In the genomic region with DNA sequence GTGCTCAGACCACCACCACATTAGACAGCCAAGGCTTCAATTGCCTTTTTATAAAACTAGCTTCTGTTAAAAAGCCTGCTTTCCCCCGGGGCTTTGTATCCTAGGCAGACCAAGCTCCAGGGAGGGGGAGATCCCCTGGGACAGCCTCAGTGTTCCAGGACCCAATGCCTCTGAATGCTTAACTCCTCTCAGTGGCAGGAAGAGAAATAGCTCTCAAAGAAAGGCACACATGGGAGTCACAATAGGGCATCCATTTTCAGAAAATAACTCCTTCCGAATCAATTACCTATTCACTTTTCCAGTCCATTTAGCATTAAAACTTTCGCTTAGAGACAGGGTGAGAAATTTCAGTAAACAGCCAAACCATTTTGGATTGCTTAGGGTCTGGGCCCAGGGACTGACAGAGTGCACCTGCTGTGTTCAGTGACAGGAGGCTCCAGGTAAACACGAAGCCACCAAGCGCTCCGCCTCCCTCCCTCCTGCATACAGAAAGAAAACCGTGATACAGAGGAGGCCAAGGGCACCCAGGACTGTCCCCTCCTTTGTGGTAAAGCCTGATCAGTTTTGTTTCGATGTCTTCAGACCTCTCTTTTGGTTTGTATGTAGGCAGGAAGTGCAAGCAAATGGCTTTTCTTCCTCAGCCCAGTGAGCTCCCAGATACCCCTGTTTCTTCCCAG, we compare ENCODE assay signal across 13 cellular contexts.
DNase-seq lines count a peak whose midpoint lies in the region; ATAC-seq lines count a peak whose summit lies in the region.
"Had no signal": no experiment of that assay in that cellular context is flagged by ENCODE, and none has a peak within 500 bp of the region (broad histone marks: within the 10 kb centered on the region; RNA-seq: fewer than 3 reads in every experiment).

No MANE protein-coding gene starts in this region.

- CTCF ChIA-PET in activated CD4-positive, alpha-beta memory T cell treated with anti-CD3 and anti-CD28 coated beads for 36 hours (lab: Charles Lee): interaction anchor here (1.4 kb wide), 1 partner anchor 72 kb away, joined by 3 read pairs; no protein-coding TSS in a partner anchor

- peak; percentile 53 for DNase-seq in COR-L47 (lab: John Stamatoyannopoulos, UW)
- peak; percentile 42 for DNase-seq in NCI-H1092 treated with DMSO at 0.1 percent for 48 hours (lab: John Stamatoyannopoulos, UW)
- DNase-seq in NCI-H69 (lab: John Stamatoyannopoulos, UW): peak; percentile 94
- DNase-seq in medulla oblongata (ENCODE audit: extremely low spot score): peak; percentile 29
- no peak for DNase-seq in activated CD4-positive, alpha-beta memory T cell treated with anti-CD3 and anti-CD28 coated beads for 36 hours
- no peak for DNase-seq in epidermal melanocyte (ENCODE audit: insufficient read length, low spot score)
- DNase-seq: KBM-7; NCI-H524 treated with DMSO at 0.1 percent for 48 hours; Right ventricle myocardium superior; stimulated activated naive CD4-positive, alpha-beta T cell had no signal

- H3K27me3 Mint-ChIP-seq in activated CD4-positive, alpha-beta memory T cell treated with anti-CD3 and anti-CD28 coated beads for 36 hours: no peaks in the 10 kb centered on the region

- ATAC-seq in activated CD4-positive, CD25-positive, alpha-beta regulatory T cell treated with anti-CD3 and anti-CD28 coated beads, Interleukin-2, amount 50 U/mL, for 24 hours: no peak
- no peak for ATAC-seq in HG03097 (IDR thresholded peaks at IDR 0.05; ENCODE audit: low FRiP score, unreplicated experiment)

- H3K27ac Mint-ChIP-seq in activated CD4-positive, alpha-beta memory T cell treated with anti-CD3 and anti-CD28 coated beads for 36 hours: no peak overlapping the region
- H3K27ac Mint-ChIP-seq: mesothelial cell of epicardium had no signal

- intact Hi-C loops in activated CD4-positive, alpha-beta memory T cell treated with anti-CD3 and anti-CD28 coated beads for 36 hours (cut with micrococcal nuclease): no loop called here

- POLR2A ChIA-PET in activated CD4-positive, alpha-beta memory T cell treated with anti-CD3 and anti-CD28 coated beads for 36 hours (lab: Charles Lee): no interaction called here

- peaks cover 3% of the 10 kb centered on the region for H3K4me1 Mint-ChIP-seq in activated CD4-positive, alpha-beta memory T cell treated with anti-CD3 and anti-CD28 coated beads for 36 hours (ENCODE audit: low read depth)

- H3K4me3 Mint-ChIP-seq in activated CD4-positive, alpha-beta memory T cell treated with anti-CD3 and anti-CD28 coated beads for 36 hours: no peak overlapping the region
- H3K4me3 Mint-ChIP-seq: mesothelial cell of epicardium had no signal

- no peaks in the 10 kb centered on the region for H3K9me3 Mint-ChIP-seq in activated CD4-positive, alpha-beta memory T cell treated with anti-CD3 and anti-CD28 coated beads for 36 hours
- H3K9me3 Mint-ChIP-seq: mesothelial cell of epicardium had no signal

- no peaks in the 10 kb centered on the region for H3K36me3 Mint-ChIP-seq in activated CD4-positive, alpha-beta memory T cell treated with anti-CD3 and anti-CD28 coated beads for 36 hours
- H3K36me3 Mint-ChIP-seq: mesothelial cell of epicardium had no signal

Comparison
In these comparisons a context has a peak if more than half of its experiments do, and no peak if none do; other contexts are left out.
1. DNase-seq: peak in COR-L47 (single experiment), NCI-H1092 treated with DMSO at 0.1 percent for 48 hours (single experiment), NCI-H69 (single experiment) and medulla oblongata (single experiment); none in activated CD4-positive, alpha-beta memory T cell treated with anti-CD3 and anti-CD28 coated beads for 36 hours (single experiment) and epidermal melanocyte (single experiment).